ENCODE assay signal across 1 cellular context in the genomic region with DNA sequence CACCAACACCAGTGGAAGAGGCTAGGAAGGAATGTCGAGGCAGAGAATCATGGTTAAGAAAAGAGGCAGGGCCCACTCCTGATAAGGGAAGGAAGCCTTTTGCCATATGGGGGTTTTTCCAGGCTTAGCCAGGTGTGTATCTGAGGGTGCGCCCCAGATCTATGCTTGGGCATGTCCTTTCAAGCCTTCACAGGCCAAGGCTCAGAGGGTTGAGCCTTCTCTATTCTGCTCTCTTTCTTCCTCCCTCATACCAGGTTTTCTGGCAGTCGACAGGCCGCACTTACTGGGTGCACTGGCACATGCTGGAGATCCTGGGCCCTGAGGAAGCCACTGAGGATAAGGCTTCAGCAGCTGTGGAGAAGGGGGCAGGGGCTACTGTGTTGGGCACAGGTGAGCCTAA.
TF ChIP-seq lines count a peak whose summit lies in the region.

No MANE protein-coding gene starts in this region.

TF ChIP-seq in WTC11, 78 proteins besides CTCF, POLR2A, EP300 and RAD21 (continued from another document):
- TF ChIP-seq, protein P1, sequence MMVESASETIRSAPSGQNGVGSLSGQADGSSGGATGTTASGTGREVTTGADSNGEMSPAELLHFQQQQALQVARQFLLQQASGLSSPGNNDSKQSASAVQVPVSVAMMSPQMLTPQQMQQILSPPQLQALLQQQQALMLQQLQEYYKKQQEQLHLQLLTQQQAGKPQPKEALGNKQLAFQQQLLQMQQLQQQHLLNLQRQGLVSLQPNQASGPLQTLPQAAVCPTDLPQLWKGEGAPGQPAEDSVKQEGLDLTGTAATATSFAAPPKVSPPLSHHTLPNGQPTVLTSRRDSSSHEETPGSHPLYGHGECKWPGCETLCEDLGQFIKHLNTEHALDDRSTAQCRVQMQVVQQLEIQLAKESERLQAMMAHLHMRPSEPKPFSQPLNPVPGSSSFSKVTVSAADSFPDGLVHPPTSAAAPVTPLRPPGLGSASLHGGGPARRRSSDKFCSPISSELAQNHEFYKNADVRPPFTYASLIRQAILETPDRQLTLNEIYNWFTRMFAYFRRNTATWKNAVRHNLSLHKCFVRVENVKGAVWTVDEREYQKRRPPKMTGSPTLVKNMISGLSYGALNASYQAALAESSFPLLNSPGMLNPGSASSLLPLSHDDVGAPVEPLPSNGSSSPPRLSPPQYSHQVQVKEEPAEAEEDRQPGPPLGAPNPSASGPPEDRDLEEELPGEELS (CRISPR knock-in tag; IDR thresholded peaks at IDR 0.05) = no peak
- TF ChIP-seq, protein P2, sequence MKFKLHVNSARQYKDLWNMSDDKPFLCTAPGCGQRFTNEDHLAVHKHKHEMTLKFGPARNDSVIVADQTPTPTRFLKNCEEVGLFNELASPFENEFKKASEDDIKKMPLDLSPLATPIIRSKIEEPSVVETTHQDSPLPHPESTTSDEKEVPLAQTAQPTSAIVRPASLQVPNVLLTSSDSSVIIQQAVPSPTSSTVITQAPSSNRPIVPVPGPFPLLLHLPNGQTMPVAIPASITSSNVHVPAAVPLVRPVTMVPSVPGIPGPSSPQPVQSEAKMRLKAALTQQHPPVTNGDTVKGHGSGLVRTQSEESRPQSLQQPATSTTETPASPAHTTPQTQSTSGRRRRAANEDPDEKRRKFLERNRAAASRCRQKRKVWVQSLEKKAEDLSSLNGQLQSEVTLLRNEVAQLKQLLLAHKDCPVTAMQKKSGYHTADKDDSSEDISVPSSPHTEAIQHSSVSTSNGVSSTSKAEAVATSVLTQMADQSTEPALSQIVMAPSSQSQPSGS (CRISPR knock-in tag; IDR thresholded peaks at IDR 0.05; ENCODE audit: borderline replicate concordance, low read depth) = no peak
- TF ChIP-seq ZNF532 (CRISPR knock-in tag; IDR thresholded peaks at IDR 0.05; ENCODE audit: borderline replicate concordance) (no peak), ATF6 (CRISPR knock-in tag; IDR thresholded peaks at IDR 0.05) (no peak), MXD4 (CRISPR knock-in tag; IDR thresholded peaks at IDR 0.05; ENCODE audit: borderline replicate concordance) (no peak)
